ENCODE assay signal across 15 cellular contexts in genomic region chrX:136850441-136851175, GRCh38. TPM values are rescaled to one million over a fixed set of nuclear protein-coding genes. Genes with fewer than 3 reads are reported as not detected.
A peak's percentile ranks its signal among the peaks of the same experiment; 100 is the strongest.
DNase-seq lines count a peak whose midpoint lies in the region; ATAC-seq and TF ChIP-seq lines count a peak whose summit lies in the region.
"Had no signal": no experiment of that assay in that cellular context is flagged by ENCODE, and none has a peak within 500 bp of the region (broad histone marks: within the 10 kb centered on the region; RNA-seq: fewer than 3 reads in every experiment).

No MANE protein-coding gene starts in this region.

- peak; percentile 75 to 89 (median 84) for ATAC-seq in right lobe of liver
- ATAC-seq: naive thymus-derived CD4-positive, alpha-beta T cell had no signal

- H3K36me3 ChIP-seq in right lobe of liver (peaks cover 0 to 4% (median 0%) of the 10 kb centered on the region in 4 donors), H7 (replicated peaks; ENCODE audit: control insufficient read depth, insufficient read depth, low read length) (peaks cover 5% of the 10 kb centered on the region)

- DNase-seq in CD1c-positive myeloid dendritic cell (ENCODE audit: extremely low spot score) (peak; percentile 21), MV-4-11 (lab: John Stamatoyannopoulos, UW) (peak; percentile 79), choroid plexus epithelial cell (ENCODE audit: low read depth) (peak; percentile 63), right lobe of liver (no peak), H7 (no peak), RPMI8226 (no peak)
- no peak for DNase-seq in stimulated activated CD4-positive, alpha-beta T cell treated with anti-CD3 and anti-CD28 coated beads, Interleukin-2, amount 100 ng/mL, for 24 hours
- no peak for DNase-seq in activated naive CD4-positive, alpha-beta T cell treated with Interleukin-2 at 50 U/mL for 16 hours
- DNase-seq: activated CD4-positive, alpha-beta T cell treated with anti-CD3 and anti-CD28 coated beads for 48 hours; DMS79 treated with DMSO at 0.1 percent for 48 hours; dorsolateral prefrontal cortex; islet precursor cell; naive thymus-derived CD4-positive, alpha-beta T cell; retina; stimulated activated naive CD4-positive, alpha-beta T cell treated with Interleukin-2 at 50 U/mL for 16 hours had no signal

- intact Hi-C loops in right lobe of liver (cut with DNase I), result no loop called here

- TF ChIP-seq POLR2A in right lobe of liver (IDR thresholded peaks at IDR 0.05), result no peak

- no peak overlapping the region for H3K27ac ChIP-seq in right lobe of liver

- H3K4me3 ChIP-seq in choroid plexus epithelial cell (ENCODE audit: low read depth, low read length) (no peak overlapping the region), right lobe of liver (no peak overlapping the region), H7 (ENCODE audit: insufficient read depth, low read depth, low read length) (no peak overlapping the region)
- H3K4me3 ChIP-seq: dorsolateral prefrontal cortex had no signal

- no peaks in the 10 kb centered on the region for H3K9me3 ChIP-seq in right lobe of liver

- TF ChIP-seq CTCF in choroid plexus epithelial cell (conservative IDR thresholded peaks at IDR 0.05; ENCODE audit: low read depth, low read length), result no peak
- TF ChIP-seq CTCF in right lobe of liver (IDR thresholded peaks at IDR 0.05), result no peak

- H3K4me1 ChIP-seq in right lobe of liver, result no peaks in the 10 kb centered on the region

- 46% methylated on average over 9 of the region's 9 CpGs for WGBS in right lobe of liver (ENCODE audit: insufficient coverage, low coverage, low lambda C conversion rate, missing lambda C conversion rate)

- H3K27me3 ChIP-seq in right lobe of liver (no peaks in the 10 kb centered on the region), H7 (ENCODE audit: control insufficient read depth, insufficient read depth, low read length) (no peaks in the 10 kb centered on the region)

RNA-seq across cellular contexts. Expression of gene RBMX, which starts 29.9 kb away (rescaled TPM):
- 10 to 100 TPM; 28.7 to 62.6 (median 40.9) TPM for total RNA-seq in right lobe of liver
- 568 and 767 TPM in 2 replicates for total RNA-seq in H7 (2014; rRNA removed; shearing (Covaris generic))

Comparison
In these comparisons a context has a peak if more than half of its experiments do, and no peak if none do; other contexts are left out.
1. DNase-seq: peak in CD1c-positive myeloid dendritic cell (single experiment), MV-4-11 (single experiment) and choroid plexus epithelial cell (single experiment); none in right lobe of liver (0 of 3), H7 (single experiment), RPMI8226 (single experiment), stimulated activated CD4-positive, alpha-beta T cell treated with anti-CD3 and anti-CD28 coated beads, Interleukin-2, amount 100 ng/mL, for 24 hours (0 of 2) and activated naive CD4-positive, alpha-beta T cell treated with Interleukin-2 at 50 U/mL for 16 hours (single experiment).